ENCODE assay signal across 31 cellular contexts in the genomic region with DNA sequence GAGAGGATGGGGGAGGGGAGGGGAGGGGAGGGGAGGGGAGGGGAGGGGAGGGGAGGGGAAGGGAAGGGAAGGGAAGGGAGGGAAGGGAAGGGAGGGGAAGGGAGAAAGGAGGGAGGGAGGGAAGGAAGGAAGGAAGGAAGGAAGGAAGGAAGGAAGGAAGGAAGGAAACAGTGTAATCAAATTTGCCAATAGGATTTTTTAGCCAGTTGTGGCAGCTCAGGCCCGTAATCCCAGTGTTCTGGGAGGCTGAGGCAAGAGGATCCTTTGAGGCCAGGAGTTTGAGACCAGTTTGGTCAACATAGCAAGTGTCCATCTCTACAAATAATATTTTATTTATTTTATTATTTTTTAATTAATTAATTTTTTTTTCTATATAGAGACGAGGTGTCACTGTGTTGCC. TPM values are rescaled to one million over a fixed set of nuclear protein-coding genes. Genes with fewer than 3 reads are reported as not detected.
"Had no signal": no experiment of that assay in that cellular context is flagged by ENCODE, and none has a peak within 500 bp of the region (broad histone marks: within the 10 kb centered on the region; RNA-seq: fewer than 3 reads in every experiment).

No MANE protein-coding gene starts in this region.

- FAIRE-seq: urothelium cell line had no signal

- H3K27ac Mint-ChIP-seq: stimulated activated effector memory CD8-positive, alpha-beta T cell treated with anti-CD3 and anti-CD28 coated beads, Interleukin-12 subunit alpha, Interleukin-12 subunit beta, amount 100 ng/mL, for 72 hours; stimulated activated memory B cell treated with anti-CD40 and anti-IgM and Interleukin-4, amounts not matched to agents 10 μg/mL and 1 μg/mL and 100 μg/mL, for 72 hours; stimulated activated naive B cell treated with anti-CD40 and anti-IgM and Interleukin-4, amounts not matched to agents 10 μg/mL and 1 μg/mL and 100 μg/mL, for 72 hours; stimulated activated naive CD8-positive, alpha-beta T cell treated with anti-CD3 and anti-CD28 coated beads, Interleukin-15, amount 100 ng/mL, for 72 hours; stimulated activated naive CD8-positive, alpha-beta T cell treated with anti-CD3 and anti-CD28 coated beads, Interleukin-15, Interleukin-2, amounts not matched to agents 100 ng/mL and 50 ng/mL, for 24 hours; type B pancreatic cell had no signal

- H3K27ac ChIP-seq: stomach, suprapubic skin, testis, thoracic aorta, thyroid gland, tibial artery, tibial nerve, transverse colon, upper lobe of left lung, upper lobe of right lung, uterus, vagina had no signal

- H3K36me3 ChIP-seq: stomach, suprapubic skin, thoracic aorta, thyroid gland, tibial artery, tibial nerve, transverse colon, upper lobe of left lung, upper lobe of right lung, uterus, vagina had no signal

- ATAC-seq: stimulated activated effector memory CD8-positive, alpha-beta T cell treated with anti-CD3 and anti-CD28 coated beads, Interleukin-12 subunit alpha, Interleukin-12 subunit beta, amount 100 ng/mL, for 72 hours; stimulated activated memory B cell treated with anti-CD40 and anti-IgM and Interleukin-4, amounts not matched to agents 10 μg/mL and 1 μg/mL and 100 μg/mL, for 72 hours; stimulated activated naive B cell treated with anti-CD40 and anti-IgM and Interleukin-4, amounts not matched to agents 10 μg/mL and 1 μg/mL and 100 μg/mL, for 72 hours; stimulated activated naive CD8-positive, alpha-beta T cell treated with anti-CD3 and anti-CD28 coated beads, Interleukin-15, amount 100 ng/mL, for 72 hours; stimulated activated naive CD8-positive, alpha-beta T cell treated with anti-CD3 and anti-CD28 coated beads, Interleukin-15, Interleukin-2, amounts not matched to agents 100 U/mL and 50 U/mL, for 24 hours; upper lobe of right lung had no signal

- H3K9me3 ChIP-seq: stomach, suprapubic skin, testis, thoracic aorta, thyroid gland, tibial artery, tibial nerve, transverse colon, upper lobe of left lung, upper lobe of right lung, uterus, vagina had no signal

- H3K4me3 ChIP-seq: stomach, suprapubic skin, testis, thoracic aorta, thyroid gland, tibial artery, tibial nerve, transverse colon, upper lobe of left lung, upper lobe of right lung, uterus, vagina had no signal

- H3K9me3 Mint-ChIP-seq: stimulated activated effector memory CD8-positive, alpha-beta T cell treated with anti-CD3 and anti-CD28 coated beads, Interleukin-12 subunit alpha, Interleukin-12 subunit beta, amount 100 ng/mL, for 72 hours; stimulated activated naive B cell treated with anti-CD40 and anti-IgM and Interleukin-4, amounts not matched to agents 10 μg/mL and 1 μg/mL and 100 μg/mL, for 72 hours; stimulated activated naive CD8-positive, alpha-beta T cell treated with anti-CD3 and anti-CD28 coated beads, Interleukin-15, amount 100 ng/mL, for 72 hours; stimulated activated naive CD8-positive, alpha-beta T cell treated with anti-CD3 and anti-CD28 coated beads, Interleukin-15, Interleukin-2, amounts not matched to agents 100 ng/mL and 50 ng/mL, for 24 hours; type B pancreatic cell had no signal

- H3K27me3 ChIP-seq: stomach, suprapubic skin, testis, thyroid gland, tibial artery, tibial nerve, transverse colon, upper lobe of left lung, upper lobe of right lung, uterus, vagina had no signal

- H3K36me3 Mint-ChIP-seq: stimulated activated effector memory CD8-positive, alpha-beta T cell treated with anti-CD3 and anti-CD28 coated beads, Interleukin-12 subunit alpha, Interleukin-12 subunit beta, amount 100 ng/mL, for 72 hours; stimulated activated memory B cell treated with anti-CD40 and anti-IgM and Interleukin-4, amounts not matched to agents 10 μg/mL and 1 μg/mL and 100 μg/mL, for 72 hours; stimulated activated naive B cell treated with anti-CD40 and anti-IgM and Interleukin-4, amounts not matched to agents 10 μg/mL and 1 μg/mL and 100 μg/mL, for 72 hours; type B pancreatic cell had no signal

- DNase-seq: stimulated activated CD4-positive, alpha-beta T cell treated with anti-CD3 and anti-CD28 coated beads, Interleukin-2, amount 100 ng/mL, for 48 hours; stimulated activated CD4-positive, alpha-beta T cell treated with anti-CD3 and anti-CD28 coated beads, Interleukin-4, amount 100 ng/mL, for 1 hour; stimulated activated CD4-positive, alpha-beta T cell treated with anti-CD3 and anti-CD28 coated beads, Interleukin-4, amount 100 ng/mL, for 24 hours; stimulated activated CD4-positive, alpha-beta T cell treated with anti-CD3 and anti-CD28 coated beads, Interleukin-4, amount 100 ng/mL, for 4 hours; stimulated activated CD8-positive, alpha-beta memory T cell treated with anti-CD3 and anti-CD28 coated beads, Interleukin-4, amount 100 ng/mL, for 48 hours; stimulated activated naive B cell treated with anti-CD40 and anti-IgM and Interleukin-4, amounts not matched to agents 10 μg/mL and 1 μg/mL and 100 μg/mL, for 72 hours; stimulated activated naive CD4-positive, alpha-beta T cell; stimulated activated naive CD4-positive, alpha-beta T cell treated with Interleukin-2 at 50 U/mL for 16 hours; stimulated activated naive CD8-positive, alpha-beta T cell treated with anti-CD3 and anti-CD28 coated beads, Interleukin-15, amount 100 ng/mL, for 72 hours; stimulated activated naive CD8-positive, alpha-beta T cell treated with anti-CD3 and anti-CD28 coated beads, Interleukin-15, Interleukin-2, amounts not matched to agents 100 U/mL and 50 U/mL, for 24 hours; stomach; substantia nigra; testis; thyroid gland; tibial artery; transverse colon; upper lobe of left lung; upper lobe of right lung; uterus had no signal

- H3K27me3 Mint-ChIP-seq: stimulated activated memory B cell treated with anti-CD40 and anti-IgM and Interleukin-4, amounts not matched to agents 10 μg/mL and 1 μg/mL and 100 μg/mL, for 72 hours; stimulated activated naive CD8-positive, alpha-beta T cell treated with anti-CD3 and anti-CD28 coated beads, Interleukin-15, amount 100 ng/mL, for 72 hours; stimulated activated naive CD8-positive, alpha-beta T cell treated with anti-CD3 and anti-CD28 coated beads, Interleukin-15, Interleukin-2, amounts not matched to agents 100 ng/mL and 50 ng/mL, for 24 hours had no signal

- H3K4me1 ChIP-seq: stomach, suprapubic skin, testis, thyroid gland, tibial artery, tibial nerve, transverse colon, upper lobe of left lung, upper lobe of right lung, uterus, vagina had no signal

- H3K4me3 Mint-ChIP-seq: stimulated activated effector memory CD8-positive, alpha-beta T cell treated with anti-CD3 and anti-CD28 coated beads, Interleukin-12 subunit alpha, Interleukin-12 subunit beta, amount 100 ng/mL, for 72 hours; stimulated activated memory B cell treated with anti-CD40 and anti-IgM and Interleukin-4, amounts not matched to agents 10 μg/mL and 1 μg/mL and 100 μg/mL, for 72 hours; stimulated activated naive B cell treated with anti-CD40 and anti-IgM and Interleukin-4, amounts not matched to agents 10 μg/mL and 1 μg/mL and 100 μg/mL, for 72 hours; stimulated activated naive CD8-positive, alpha-beta T cell treated with anti-CD3 and anti-CD28 coated beads, Interleukin-15, amount 100 ng/mL, for 72 hours; stimulated activated naive CD8-positive, alpha-beta T cell treated with anti-CD3 and anti-CD28 coated beads, Interleukin-15, Interleukin-2, amounts not matched to agents 100 ng/mL and 50 ng/mL, for 24 hours; type B pancreatic cell had no signal

RNA-seq across cellular contexts. Expression of a gene that starts 19.4 kb away (rescaled TPM):
- total RNA-seq: suprapubic skin, temporal lobe, testis, thoracic aorta, thyroid gland, transverse colon, ureter, vagina had no signal

RNA-seq across cellular contexts. Expression of a gene that starts 52.5 kb away (rescaled TPM):
- total RNA-seq: temporal lobe, urinary bladder, vagina had no signal
